ENCODE assay signal across 8 cellular contexts in genomic region chr4:146521543-146522097, GRCh38. TPM values are rescaled to one million over a fixed set of nuclear protein-coding genes. Genes with fewer than 3 reads are reported as not detected.
DNase-seq lines count a peak whose midpoint lies in the region; ATAC-seq and TF ChIP-seq lines count a peak whose summit lies in the region.

A gene with protein sequence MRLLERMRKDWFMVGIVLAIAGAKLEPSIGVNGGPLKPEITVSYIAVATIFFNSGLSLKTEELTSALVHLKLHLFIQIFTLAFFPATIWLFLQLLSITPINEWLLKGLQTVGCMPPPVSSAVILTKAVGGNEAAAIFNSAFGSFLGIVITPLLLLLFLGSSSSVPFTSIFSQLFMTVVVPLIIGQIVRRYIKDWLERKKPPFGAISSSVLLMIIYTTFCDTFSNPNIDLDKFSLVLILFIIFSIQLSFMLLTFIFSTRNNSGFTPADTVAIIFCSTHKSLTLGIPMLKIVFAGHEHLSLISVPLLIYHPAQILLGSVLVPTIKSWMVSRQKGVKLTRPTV (minus strand): TSS chr4:146521940. CDS start chr4:146521717, 223 bp downstream.

- DNase-seq in NCI-H146 (lab: John Stamatoyannopoulos, UW) (peak; percentile 66), astrocyte of the cerebellum (ENCODE audit: low read depth) (peak; percentile 46), hypothalamus (lab: John Stamatoyannopoulos, UW) (peak; percentile 9 to 89 (median 64)), retinal pigment epithelial cell (ENCODE audit: low read depth) (peak; percentile 27), NCI-H128 (lab: John Stamatoyannopoulos, UW; ENCODE audit: unreplicated experiment) (no peak)

- peak within 1 kb of the TSS; percentile 69 for H3K4me3 ChIP-seq in astrocyte of the cerebellum (ENCODE audit: low read depth, low read length)
- H3K4me3 ChIP-seq in retinal pigment epithelial cell (ENCODE audit: low read length): peak within 1 kb of the TSS; percentile 96

- TF ChIP-seq CTCF in astrocyte of the cerebellum (IDR thresholded peaks at IDR 0.05; ENCODE audit: low read depth, low read length, missing control alignments): no peak
- TF ChIP-seq CTCF in retinal pigment epithelial cell (conservative IDR thresholded peaks at IDR 0.05; ENCODE audit: low read depth, low read length): no peak

- peak; percentile 20 for TF ChIP-seq POLR2A in GM15510 (IDR thresholded peaks at IDR 0.05; ENCODE audit: borderline replicate concordance, extremely low read depth, insufficient read length)

- in situ Hi-C loops in astrocyte of the cerebellum (cut with HindIII; ENCODE audit: low sequenced_read_pairs): no loop called here

- ATAC-seq in HG02759 (IDR thresholded peaks at IDR 0.05; ENCODE audit: unreplicated experiment): peak; percentile 84

- intact Hi-C loops in T-helper 2 cell treated with Interferon-gamma antibody and Interleukin-4, amounts not matched to agents 100 ng/mL and 5 ng/mL, for 36 hours (cut with micrococcal nuclease): loop anchor here (1.0 to 10.0 kb wide), 11 partner anchors 63 to 1921 kb away; partner anchors contain the start of genes LSM6, MMAA, NR3C2 and OTUD4

RNA-seq across cellular contexts. Expression of the gene that starts here (rescaled TPM):
- total RNA-seq in T-helper 2 cell treated with Interferon-gamma antibody and Interleukin-4, amounts not matched to agents 100 ng/mL and 5 ng/mL, for 36 hours: 22.6 and 24.0 TPM in 2 replicates
